Comparison of ENCODE assay signal across 19 cellular contexts in genomic region chr7:50533849-50534248, GRCh38. TPM values are rescaled to one million over a fixed set of nuclear protein-coding genes. Genes with fewer than 3 reads are reported as not detected.
DNase-seq lines count a peak whose midpoint lies in the region; ATAC-seq and TF ChIP-seq lines count a peak whose summit lies in the region.
"Had no signal": no experiment of that assay in that cellular context is flagged by ENCODE, and none has a peak within 500 bp of the region (broad histone marks: within the 10 kb centered on the region; RNA-seq: fewer than 3 reads in every experiment).

No MANE protein-coding gene starts in this region.

- DNase-seq in CD8-positive, alpha-beta memory T cell, result no peak
- DNase-seq in LoVo (ENCODE audit: low spot score) (peak; percentile 13), body of pancreas (peak in 2 of 4 donors; percentile 20 to 47), mesenchymal stem cell (peak; percentile 4), Right ventricle myocardium superior (no peak), SHP77 treated with DMSO at 0.1 percent for 48 hours (lab: John Stamatoyannopoulos, UW) (no peak), epidermal melanocyte (ENCODE audit: insufficient read length, low spot score) (no peak)
- DNase-seq: activated CD4-positive, alpha-beta T cell treated with anti-CD3 and anti-CD28 coated beads, Interleukin-2, amount 50 U/mL, for 48 hours; activated naive CD4-positive, alpha-beta T cell treated with anti-CD3 and anti-CD28 coated beads for 36 hours; activated T-cell treated with anti-CD3 and anti-CD28 coated beads, Interleukin-2, amount 50 U/mL, for 1 hour; CD8-positive, alpha-beta T cell; islet precursor cell; NCI-H526 treated with DMSO at 0.1 percent for 48 hours; retina; stimulated activated CD4-positive, alpha-beta T cell treated with anti-CD3 and anti-CD28 coated beads, Interleukin-15, amount 100 ng/mL, for 24 hours; stimulated activated naive CD8-positive, alpha-beta T cell treated with anti-CD3 and anti-CD28 coated beads, Interleukin-15, Interleukin-2, amounts not matched to agents 100 U/mL and 50 U/mL, for 24 hours; T-cell had no signal

- no peak overlapping the region for H2BK5ac ChIP-seq in mesenchymal stem cell (ENCODE audit: low read depth, low read length, poor library complexity, severe bottlenecking)

- H3K9me3 Mint-ChIP-seq in CD8-positive, alpha-beta memory T cell, result no peaks in the 10 kb centered on the region
- H3K9me3 Mint-ChIP-seq: activated naive CD4-positive, alpha-beta T cell treated with anti-CD3 and anti-CD28 coated beads for 36 hours; CD8-positive, alpha-beta T cell; T-cell had no signal

- no peak overlapping the region for H2BK15ac ChIP-seq in mesenchymal stem cell (ENCODE audit: low read depth, poor library complexity, severe bottlenecking)

- TF ChIP-seq POLR2A in body of pancreas (IDR thresholded peaks at IDR 0.05) (no peak), gastroesophageal sphincter (IDR thresholded peaks at IDR 0.05) (no peak)

- H3K9me3 ChIP-seq in CD8-positive, alpha-beta memory T cell (ENCODE audit: low read length), result no peaks in the 10 kb centered on the region
- H3K9me3 ChIP-seq in body of pancreas (no peaks in the 10 kb centered on the region), mesenchymal stem cell (ENCODE audit: control insufficient read depth, low read length) (no peaks in the 10 kb centered on the region), gastroesophageal sphincter (no peaks in the 10 kb centered on the region)

- TF ChIP-seq EP300 in gastroesophageal sphincter (IDR thresholded peaks at IDR 0.05), result no peak

- no peaks in the 10 kb centered on the region for H3K27me3 ChIP-seq in CD8-positive, alpha-beta memory T cell (ENCODE audit: insufficient read depth, low read length, poor library complexity, severe bottlenecking)
- H3K27me3 ChIP-seq in body of pancreas (no peaks in the 10 kb centered on the region), mesenchymal stem cell (ENCODE audit: control insufficient read depth in 1 of 2, insufficient read depth in 1 of 2, low read length in 2 of 2) (peaks cover 0 to 10% of the 10 kb centered on the region in 2 experiments), gastroesophageal sphincter (peaks cover 25% of the 10 kb centered on the region)

- H2BK120ac ChIP-seq in mesenchymal stem cell (ENCODE audit: low read depth, low read length), result no peak overlapping the region

- no peaks in the 10 kb centered on the region for H3K4me1 ChIP-seq in CD8-positive, alpha-beta memory T cell (ENCODE audit: insufficient read depth, low read length)
- H3K4me1 ChIP-seq in body of pancreas (peaks cover 36% of the 10 kb centered on the region), mesenchymal stem cell (ENCODE audit: control insufficient read depth, insufficient read depth, low read depth, low read length) (peaks cover 11% of the 10 kb centered on the region), gastroesophageal sphincter (no peaks in the 10 kb centered on the region)

- CTCF ChIA-PET in CD8-positive, alpha-beta memory T cell (lab: Charles Lee), result no interaction called here

- H3K14ac ChIP-seq in mesenchymal stem cell (ENCODE audit: low read length in 2 of 2), result no peak overlapping the region

- H3K4me3 ChIP-seq in CD8-positive, alpha-beta memory T cell (ENCODE audit: low read length), result no peak overlapping the region
- no peak overlapping the region for H3K4me3 ChIP-seq in body of pancreas
- H3K4me3 ChIP-seq in mesenchymal stem cell (ENCODE audit: insufficient read depth in 1 of 2, low read depth in 1 of 2, low read length in 2 of 2), result no peak overlapping the region
- no peak overlapping the region for H3K4me3 ChIP-seq in gastroesophageal sphincter
- H3K4me3 ChIP-seq: coronary artery had no signal

- H3K36me3 ChIP-seq in CD8-positive, alpha-beta memory T cell (ENCODE audit: insufficient read depth, low read length), result no peaks in the 10 kb centered on the region
- H3K36me3 ChIP-seq in body of pancreas (replicated peaks in 1 of 2; ENCODE audit: insufficient read depth in 1 of 2, low read depth in 2 of 2), result no peaks in the 10 kb centered on the region
- no peaks in the 10 kb centered on the region for H3K36me3 ChIP-seq in mesenchymal stem cell (ENCODE audit: control insufficient read depth in 1 of 2, insufficient read depth in 2 of 2, low read depth in 1 of 2, low read length in 2 of 2)
- no peaks in the 10 kb centered on the region for H3K36me3 ChIP-seq in gastroesophageal sphincter

- peaks cover 3 to 22% of the 10 kb centered on the region in 2 donors for H3K27me3 Mint-ChIP-seq in CD8-positive, alpha-beta memory T cell

- intact Hi-C loops in body of pancreas (cut with DNase I) (no loop called here), Right ventricle myocardium superior (cut with DNase I) (no loop called here)

- H4K91ac ChIP-seq in mesenchymal stem cell (ENCODE audit: low read length), result no peak overlapping the region

- H3K36me3 Mint-ChIP-seq in CD8-positive, alpha-beta memory T cell, result no peaks in the 10 kb centered on the region
- H3K36me3 Mint-ChIP-seq: CD8-positive, alpha-beta T cell; T-cell had no signal

- TF ChIP-seq CTCF in body of pancreas (IDR thresholded peaks at IDR 0.05), result no peak
- no peak for TF ChIP-seq CTCF in gastroesophageal sphincter (IDR thresholded peaks at IDR 0.05)

- POLR2A ChIA-PET in CD8-positive, alpha-beta memory T cell (lab: Charles Lee), result no interaction called here

- ATAC-seq in body of pancreas (peak; percentile 10), gastroesophageal sphincter (no peak), Right ventricle myocardium superior (ENCODE audit: poor library complexity) (no peak)
- ATAC-seq: CD8-positive, alpha-beta T cell; stimulated activated naive CD8-positive, alpha-beta T cell treated with anti-CD3 and anti-CD28 coated beads, Interleukin-15, Interleukin-2, amounts not matched to agents 100 U/mL and 50 U/mL, for 24 hours; T-cell had no signal

- H3K9ac ChIP-seq in mesenchymal stem cell (ENCODE audit: low read length), result no peak overlapping the region

- H3K4ac ChIP-seq in mesenchymal stem cell (ENCODE audit: low read depth in 1 of 2, low read length in 2 of 2), result no peak overlapping the region

- no peaks in the 10 kb centered on the region for H3K4me1 Mint-ChIP-seq in CD8-positive, alpha-beta memory T cell

- H3K27ac Mint-ChIP-seq in CD8-positive, alpha-beta memory T cell, result no peak overlapping the region
- H3K27ac Mint-ChIP-seq: activated naive CD4-positive, alpha-beta T cell treated with anti-CD3 and anti-CD28 coated beads for 36 hours; CD8-positive, alpha-beta T cell; T-cell had no signal

- H3K79me1 ChIP-seq in mesenchymal stem cell (replicated peaks; ENCODE audit: low read length, poor library complexity, severe bottlenecking), result no peaks in the 10 kb centered on the region

- H4K8ac ChIP-seq in mesenchymal stem cell (ENCODE audit: low read length), result no peak overlapping the region

- H3K18ac ChIP-seq in mesenchymal stem cell (ENCODE audit: low read depth in 1 of 2, low read length in 2 of 2), result no peak overlapping the region

- H3K4me2 ChIP-seq in mesenchymal stem cell (ENCODE audit: low read length, poor library complexity, severe bottlenecking), result no peak overlapping the region

- H3K27ac ChIP-seq in CD8-positive, alpha-beta memory T cell (ENCODE audit: low read depth, low read length), result peak overlapping the region; percentile 4
- peak overlapping the region in 2 of 4 donors; percentile 41 to 47 for H3K27ac ChIP-seq in body of pancreas
- no peak overlapping the region for H3K27ac ChIP-seq in mesenchymal stem cell (ENCODE audit: low read length, poor library complexity, severe bottlenecking)
- no peak overlapping the region for H3K27ac ChIP-seq in gastroesophageal sphincter
- H3K27ac ChIP-seq: coronary artery had no signal

- H2AFZ ChIP-seq in mesenchymal stem cell (ENCODE audit: low read depth, low read length), result no peak overlapping the region

- 29 to 34% methylated on average over 3 of the region's 3 CpGs for WGBS in body of pancreas, 2 donors
- 93% methylated on average over 3 of the region's 3 CpGs for WGBS in mesenchymal stem cell
- 21 to 76% methylated on average over 2 of the region's 3 CpGs for WGBS in gastroesophageal sphincter (ENCODE audit: low coverage in 1 of 2), 2 donors

- peak overlapping the region in 1 of 2 experiments; percentile 8 for H2BK12ac ChIP-seq in mesenchymal stem cell (ENCODE audit: low read length in 2 of 2)

- no peak overlapping the region for H3K4me3 Mint-ChIP-seq in CD8-positive, alpha-beta memory T cell
- H3K4me3 Mint-ChIP-seq: activated naive CD4-positive, alpha-beta T cell treated with anti-CD3 and anti-CD28 coated beads for 36 hours; CD8-positive, alpha-beta T cell; T-cell had no signal

- H3K23ac ChIP-seq in mesenchymal stem cell (ENCODE audit: low read length in 2 of 2), result no peak overlapping the region

- no peak overlapping the region for H2AK5ac ChIP-seq in mesenchymal stem cell (ENCODE audit: low read length, severe bottlenecking)

RNA-seq across cellular contexts. Expression of gene DDC, which starts 31.4 kb away (rescaled TPM):
- not detected for total RNA-seq in CD8-positive, alpha-beta memory T cell
- polyA plus RNA-seq in CD8-positive, alpha-beta memory T cell, result not detected
- 10 to 100 TPM in 1 of 2 donors, 1 to 10 TPM in 1; 6.6 to 17.1 TPM for total RNA-seq in body of pancreas
- not detected for polyA plus RNA-seq in mesenchymal stem cell (2013, experiment 1 of 2)
- not detected for polyA plus RNA-seq in mesenchymal stem cell (2013, experiment 2 of 2)
- total RNA-seq in gastroesophageal sphincter, result not detected
- not detected for total RNA-seq in Right ventricle myocardium superior
- total RNA-seq: CD8-positive, alpha-beta T cell; T-cell had no signal

Comparison
In these comparisons a context has a peak if more than half of its experiments do, and no peak if none do; other contexts are left out.
1. DNase-seq: peak in LoVo (single experiment) and mesenchymal stem cell (single experiment); none in CD8-positive, alpha-beta memory T cell (0 of 5), Right ventricle myocardium superior (single experiment), SHP77 treated with DMSO at 0.1 percent for 48 hours (single experiment) and epidermal melanocyte (single experiment).